ENCODE assay signal across 9 cellular contexts in genomic region chr6:147509900-147510299, GRCh38. TPM values are rescaled to one million over a fixed set of nuclear protein-coding genes. Genes with fewer than 3 reads are reported as not detected.
DNase-seq lines count a peak whose midpoint lies in the region; ATAC-seq, FAIRE-seq and TF ChIP-seq lines count a peak whose summit lies in the region.
"Had no signal": no experiment of that assay in that cellular context is flagged by ENCODE, and none has a peak within 500 bp of the region (broad histone marks: within the 10 kb centered on the region; RNA-seq: fewer than 3 reads in every experiment).

No MANE protein-coding gene starts in this region.

- no peaks in the 10 kb centered on the region for H3K9me1 ChIP-seq in endothelial cell of umbilical vein (replicated peaks; ENCODE audit: control insufficient read depth, extremely low read depth, insufficient read depth, low read length)

- H3K9me3 ChIP-seq in endothelial cell of umbilical vein (replicated peaks; ENCODE audit: control insufficient read depth, insufficient read depth, low read length) (no peaks in the 10 kb centered on the region), skeletal muscle satellite cell (replicated peaks; ENCODE audit: low read length) (no peaks in the 10 kb centered on the region)

- no peak for TF ChIP-seq POLR2A in endothelial cell of umbilical vein (IDR thresholded peaks at IDR 0.05; ENCODE audit: low read depth, low read length)

- POLR2A ChIA-PET in endothelial cell of umbilical vein (lab: Charles Lee): no interaction called here
- POLR2A ChIA-PET in naive thymus-derived CD8-positive, alpha-beta T cell (lab: Charles Lee): no interaction called here

- TF ChIP-seq CTCF in endothelial cell of umbilical vein (IDR thresholded peaks at IDR 0.05; ENCODE audit: extremely low read depth in 1 of 2, insufficient read depth in 1 of 2, low read depth in 1 of 2, low read length in 2 of 2): no peak

- no peaks in the 10 kb centered on the region for H4K20me1 ChIP-seq in endothelial cell of umbilical vein (replicated peaks; ENCODE audit: control insufficient read depth, extremely low read depth, insufficient read depth, low read length)

- H3K79me2 ChIP-seq in endothelial cell of umbilical vein (ENCODE audit: control insufficient read depth, insufficient read depth, low read length): no peaks in the 10 kb centered on the region

- peaks cover 0 to 2% (median 0%) of the 10 kb centered on the region in 3 donors for H3K36me3 Mint-ChIP-seq in naive thymus-derived CD8-positive, alpha-beta T cell

- FAIRE-seq in endothelial cell of umbilical vein (lab: Jason Lieb, UNC): no peak
- FAIRE-seq: colon had no signal

- H3K36me3 ChIP-seq in endothelial cell of umbilical vein (ENCODE audit: control insufficient read depth in 2 of 2, extremely low read depth in 1 of 2, insufficient read depth in 2 of 2, low read length in 2 of 2) (no peaks in the 10 kb centered on the region), skeletal muscle satellite cell (ENCODE audit: insufficient read depth, low read length) (no peaks in the 10 kb centered on the region)

- peak overlapping the region in 4 of 10 donors; percentile 35 to 67 (median 41) for H3K4me3 Mint-ChIP-seq in naive thymus-derived CD8-positive, alpha-beta T cell

- dilution Hi-C loops in endothelial cell of umbilical vein (cut with MboI; ENCODE audit: extremely low pct_ligation_motif_present, low sequenced_read_pairs): loop anchor here (25.0 kb wide), 1 partner anchor 652 kb away; no protein-coding TSS in a partner anchor

- intact Hi-C loops in endothelial cell of umbilical vein (cut with micrococcal nuclease): loop anchor here (2.0 to 5.0 kb wide), 6 partner anchors 262 to 1012 kb away; partner anchors contain the start of gene SASH1

- ATAC-seq in GM19463 (IDR thresholded peaks at IDR 0.05; ENCODE audit: unreplicated experiment) (peak; percentile 43), HG03457 (IDR thresholded peaks at IDR 0.05; ENCODE audit: unreplicated experiment) (peak; percentile 68)
- ATAC-seq in naive thymus-derived CD8-positive, alpha-beta T cell: no peak

- H3K4me3 ChIP-seq in endothelial cell of umbilical vein (replicated peaks in 1 of 3; ENCODE audit: insufficient read depth in 1 of 3, low read depth in 1 of 3, low read length in 3 of 3) (peak overlapping the region; percentile 76 to 89 (median 87)), skeletal muscle satellite cell (ENCODE audit: low read length) (peak overlapping the region; percentile 95)

- CTCF ChIA-PET in endothelial cell of umbilical vein (lab: Charles Lee): interaction anchor here (0.6 to 6.0 kb wide), 6 partner anchors 12 to 670 kb away, joined by 3 to 110 read pairs (median 6); no protein-coding TSS in a partner anchor

- peak overlapping the region; percentile 58 for H2AFZ ChIP-seq in endothelial cell of umbilical vein (ENCODE audit: low read depth, low read length)

- peaks cover 8 to 19% (median 14%) of the 10 kb centered on the region in 4 donors for H3K4me1 Mint-ChIP-seq in naive thymus-derived CD8-positive, alpha-beta T cell

- peaks cover 39 to 54% (median 44%) of the 10 kb centered on the region in 5 donors for H3K27me3 Mint-ChIP-seq in naive thymus-derived CD8-positive, alpha-beta T cell

- peak; percentile 20 for DNase-seq in endothelial cell of umbilical vein (ENCODE audit: low read depth, low spot score)
- no peak for DNase-seq in T-helper 9 cell
- DNase-seq in activated CD4-positive, alpha-beta T cell treated with anti-CD3 and anti-CD28 coated beads, Interleukin-2, amount 50 U/mL, for 1 hour: no peak
- DNase-seq in naive thymus-derived CD8-positive, alpha-beta T cell: no peak
- DNase-seq in KG1 (lab: John Stamatoyannopoulos, UW): no peak

- H3K27ac ChIP-seq in endothelial cell of umbilical vein (ENCODE audit: insufficient read depth, low read depth, low read length): no peak overlapping the region

- H3K9ac ChIP-seq in endothelial cell of umbilical vein (replicated peaks; ENCODE audit: extremely low read depth, insufficient read depth, low read length) (peak overlapping the region; percentile 84), skeletal muscle satellite cell (ENCODE audit: low read depth, low read length) (no peak overlapping the region)

- H3K9me3 Mint-ChIP-seq in naive thymus-derived CD8-positive, alpha-beta T cell: peaks cover 0 to under 1% (median 0%) of the 10 kb centered on the region in 9 donors

- H3K27ac Mint-ChIP-seq in naive thymus-derived CD8-positive, alpha-beta T cell: no peak overlapping the region

- H3K27me3 ChIP-seq in endothelial cell of umbilical vein (ENCODE audit: control insufficient read depth in 2 of 2, insufficient read depth in 2 of 2, low read length in 2 of 2) (no peaks in the 10 kb centered on the region), skeletal muscle satellite cell (ENCODE audit: control insufficient read depth, insufficient read depth, low read length) (peaks cover 11% of the 10 kb centered on the region)

- BruUV-seq in endothelial cell of umbilical vein (replicated peaks; lab: Mats Ljungman, UMichigan): no TSS peak

- H3K4me2 ChIP-seq in endothelial cell of umbilical vein (ENCODE audit: insufficient read depth, low read length) (peak overlapping the region; percentile 95), skeletal muscle satellite cell (ENCODE audit: low read length) (peak overlapping the region; percentile 100)

- H3K4me1 ChIP-seq in endothelial cell of umbilical vein (ENCODE audit: control insufficient read depth, extremely low read depth, insufficient read depth, low read length): peaks cover 26% of the 10 kb centered on the region
- H3K4me1 ChIP-seq in skeletal muscle satellite cell (ENCODE audit: control insufficient read depth, insufficient read depth, low read length): peaks cover 8% of the 10 kb centered on the region

TF ChIP-seq in endothelial cell of umbilical vein, 7 proteins besides CTCF, POLR2A, EP300 and RAD21:
- TF ChIP-seq EZH2 (IDR thresholded peaks at IDR 0.05; ENCODE audit: borderline replicate concordance, low read depth, low read length, severe bottlenecking) (no peak), MYC (IDR thresholded peaks at IDR 0.05; ENCODE audit: low read depth, low read length) (no peak), POLR2AphosphoS5 (IDR thresholded peaks at IDR 0.05; ENCODE audit: insufficient read depth, low read depth, low read length) (no peak), FOS (IDR thresholded peaks at IDR 0.05; ENCODE audit: borderline replicate concordance, insufficient read depth, low read length) (no peak), GATA2 (IDR thresholded peaks at IDR 0.05; ENCODE audit: insufficient read depth, insufficient read length, low read depth, low read length) (no peak), MAX (IDR thresholded peaks at IDR 0.05; ENCODE audit: insufficient read depth, insufficient read length) (no peak), JUN (IDR thresholded peaks at IDR 0.05; ENCODE audit: borderline replicate concordance, insufficient read depth, insufficient read length, low read depth) (no peak)

RNA-seq across cellular contexts. Expression of gene SAMD5, which starts 1.4 kb away (rescaled TPM):
- total RNA-seq in endothelial cell of umbilical vein: 4.6 and 6.9 TPM in 2 replicates
- 0.46 and 0.75 TPM in 2 replicates for polyA plus RNA-seq in endothelial cell of umbilical vein
- polyA plus RNA-seq in endothelial cell of umbilical vein (2011; cell fraction: cytosol; rRNA removed): 0.75 and 0.93 TPM in 2 replicates
- 1.5 and 2.0 TPM in 2 replicates for polyA plus RNA-seq in endothelial cell of umbilical vein (2011; cell fraction: nucleus; rRNA removed)
- polyA plus RNA-seq in endothelial cell of umbilical vein (2012): 3.7 and 7.6 TPM in 2 replicates
- 2.8 and 3.5 TPM in 2 replicates for polyA minus RNA-seq in endothelial cell of umbilical vein
- polyA minus RNA-seq in endothelial cell of umbilical vein (2011; cell fraction: cytosol; rRNA and poly(A)+ RNA removed): not detected
- polyA minus RNA-seq in endothelial cell of umbilical vein (2011; cell fraction: nucleus; rRNA and poly(A)+ RNA removed): 5.3 and 7.8 TPM in 2 replicates
- total RNA-seq in skeletal muscle satellite cell (2012; rRNA removed): under 0.01 and 0.22 TPM in 2 replicates
- not detected for total RNA-seq in naive thymus-derived CD8-positive, alpha-beta T cell
- not detected for polyA plus RNA-seq in naive thymus-derived CD8-positive, alpha-beta T cell

Comparison
In these comparisons a context has a peak if more than half of its experiments do, and no peak if none do; other contexts are left out.
1. ATAC-seq: peak in GM19463 (single experiment) and HG03457 (single experiment); none in naive thymus-derived CD8-positive, alpha-beta T cell (0 of 2).